Comparison of ENCODE assay signal across 24 cellular contexts in genomic region chr11:65131417-65131776, GRCh38. TPM values are rescaled to one million over a fixed set of nuclear protein-coding genes. Genes with fewer than 3 reads are reported as not detected.
DNase-seq lines count a peak whose midpoint lies in the region; ATAC-seq and TF ChIP-seq lines count a peak whose summit lies in the region.
"Had no signal": no experiment of that assay in that cellular context is flagged by ENCODE, and none has a peak within 500 bp of the region (broad histone marks: within the 10 kb centered on the region; RNA-seq: fewer than 3 reads in every experiment).

No MANE protein-coding gene starts in this region.

- H3K4me1 Mint-ChIP-seq in activated CD4-positive, alpha-beta T cell treated with anti-CD3 and anti-CD28 coated beads, Interleukin-2, amount 10 ng/mL, durations not matched to agents 24 days and 14 days: peaks cover 29% of the 10 kb centered on the region
- H3K4me1 Mint-ChIP-seq in activated CD4-positive, alpha-beta T cell treated with anti-CD3 and anti-CD28 coated beads for 36 hours: peaks cover 24% of the 10 kb centered on the region
- H3K4me1 Mint-ChIP-seq in activated B cell treated with CpG ODN at 0.5 μM for 24 hours (peaks cover 61% of the 10 kb centered on the region), neural crest cell (peaks cover 29% of the 10 kb centered on the region)

- H3K4me3 ChIP-seq in GM06990 (replicated peaks; ENCODE audit: low read depth, low read length): peak overlapping the region; percentile 97
- H3K4me3 ChIP-seq: K562, transverse colon had no signal

- DNase-seq in activated CD4-positive, alpha-beta T cell treated with anti-CD3 and anti-CD28 coated beads, Interleukin-2, amount 10 ng/mL, durations not matched to agents 24 days and 14 days: peak; percentile 55
- no peak for DNase-seq in activated CD4-positive, alpha-beta T cell treated with anti-CD3 and anti-CD28 coated beads for 36 hours
- no peak for DNase-seq in GM06990 (ENCODE audit: extremely low read depth, insufficient read length)
- DNase-seq in activated B cell treated with CpG ODN at 0.5 μM for 24 hours: no peak
- DNase-seq in neural crest cell (ENCODE audit: low read depth, low spot score): no peak
- no peak for DNase-seq in HPDE6-E6E7 (ENCODE audit: extremely low spot score)
- DNase-seq in erythroblast (lab: John Stamatoyannopoulos, UW): no peak
- DNase-seq in DMS79 (lab: John Stamatoyannopoulos, UW): no peak
- DNase-seq: 8988T; activated CD4-positive, alpha-beta T cell treated with anti-CD3 and anti-CD28 coated beads, Interleukin-2, amount 50 U/mL, for 48 hours; BE2C; DMS 273 treated with DMSO at 0.1 percent for 48 hours; GF-D8; HFFc6; hypothalamus; islet precursor cell; lower lobe of right lung; NCI-H524; Right ventricle myocardium superior; stimulated activated CD4-positive, alpha-beta T cell treated with anti-CD3 and anti-CD28 coated beads, Interleukin-2, amount 100 ng/mL, for 24 hours; stimulated activated naive CD8-positive, alpha-beta T cell treated with anti-CD3 and anti-CD28 coated beads, Interleukin-15, amount 100 ng/mL, for 72 hours; transverse colon had no signal

- ATAC-seq in activated CD4-positive, alpha-beta T cell treated with anti-CD3 and anti-CD28 coated beads for 36 hours: no peak
- ATAC-seq in activated B cell treated with CpG ODN at 0.5 μM for 24 hours (ENCODE audit: low read depth): no peak
- ATAC-seq: K562; lower lobe of right lung; stimulated activated naive CD8-positive, alpha-beta T cell treated with anti-CD3 and anti-CD28 coated beads, Interleukin-15, amount 100 ng/mL, for 72 hours had no signal

- TF ChIP-seq CTCF in GM06990 (IDR thresholded peaks at IDR 0.05; ENCODE audit: insufficient read depth, low read length, poor library complexity, severe bottlenecking): no peak
- TF ChIP-seq CTCF in activated B cell treated with CpG ODN at 0.5 μM for 24 hours (IDR thresholded peaks at IDR 0.05): no peak
- no peak for TF ChIP-seq CTCF in neural crest cell (conservative IDR thresholded peaks at IDR 0.05)

- intact Hi-C loops in activated CD4-positive, alpha-beta T cell treated with anti-CD3 and anti-CD28 coated beads, Interleukin-2, amount 10 ng/mL, durations not matched to agents 24 days and 14 days (cut with micrococcal nuclease): no loop called here
- intact Hi-C loops in activated CD4-positive, alpha-beta T cell treated with anti-CD3 and anti-CD28 coated beads for 36 hours (cut with DNase I, micrococcal nuclease): no loop called here
- intact Hi-C loops in activated B cell treated with CpG ODN at 0.5 μM for 24 hours (cut with micrococcal nuclease): loop anchor here (5.0 kb wide), 3 partner anchors 201 to 441 kb away; partner anchors contain the start of genes DPF2, FAM89B, SF1 and ZNRD2

- peaks cover 51% of the 10 kb centered on the region for H3K36me3 ChIP-seq in GM06990 (ENCODE audit: control insufficient read depth, insufficient read depth, low read length)

- H3K4me3 Mint-ChIP-seq in activated CD4-positive, alpha-beta T cell treated with anti-CD3 and anti-CD28 coated beads, Interleukin-2, amount 10 ng/mL, durations not matched to agents 24 days and 14 days: no peak overlapping the region
- no peak overlapping the region for H3K4me3 Mint-ChIP-seq in activated CD4-positive, alpha-beta T cell treated with anti-CD3 and anti-CD28 coated beads for 36 hours
- peak overlapping the region; percentile 99 for H3K4me3 Mint-ChIP-seq in activated B cell treated with CpG ODN at 0.5 μM for 24 hours
- H3K4me3 Mint-ChIP-seq in neural crest cell: peak overlapping the region; percentile 100
- H3K4me3 Mint-ChIP-seq: dendritic cell treated with granulocyte-macrophage colony-stimulating factor and Interleukin-4, amounts not matched to agents 40 ng/mL and 50 ng/mL, for 4 days; HFFc6 had no signal

- H3K27ac Mint-ChIP-seq in activated CD4-positive, alpha-beta T cell treated with anti-CD3 and anti-CD28 coated beads, Interleukin-2, amount 10 ng/mL, durations not matched to agents 24 days and 14 days: no peak overlapping the region
- no peak overlapping the region for H3K27ac Mint-ChIP-seq in activated CD4-positive, alpha-beta T cell treated with anti-CD3 and anti-CD28 coated beads for 36 hours
- H3K27ac Mint-ChIP-seq in activated B cell treated with CpG ODN at 0.5 μM for 24 hours (peak overlapping the region; percentile 99), neural crest cell (ENCODE audit: unreplicated experiment) (no peak overlapping the region)
- H3K27ac Mint-ChIP-seq: dendritic cell treated with granulocyte-macrophage colony-stimulating factor and Interleukin-4, amounts not matched to agents 40 ng/mL and 50 ng/mL, for 4 days; HFFc6 had no signal

- TF ChIP-seq POLR2A in erythroblast (IDR thresholded peaks at IDR 0.05; ENCODE audit: low read length): no peak

- POLR2A ChIA-PET in activated CD4-positive, alpha-beta T cell treated with anti-CD3 and anti-CD28 coated beads for 36 hours (lab: Charles Lee): interaction anchor here (1.3 kb wide), 1 partner anchor 9 kb away, joined by 5 read pairs; the partner anchor contains the start of genes FAU and MRPL49
- POLR2A ChIA-PET in activated B cell treated with CpG ODN at 0.5 μM for 24 hours (lab: Charles Lee): interaction anchor here (1.0 to 13.5 kb wide), 12 partner anchors 14 to 439 kb away, joined by 3 to 546 read pairs (median 6); partner anchors contain the start of genes CAPN1, FAU, MAP4K2 and MRPL49

- H3K27me3 Mint-ChIP-seq in activated CD4-positive, alpha-beta T cell treated with anti-CD3 and anti-CD28 coated beads, Interleukin-2, amount 10 ng/mL, durations not matched to agents 24 days and 14 days: no peaks in the 10 kb centered on the region
- no peaks in the 10 kb centered on the region for H3K27me3 Mint-ChIP-seq in activated CD4-positive, alpha-beta T cell treated with anti-CD3 and anti-CD28 coated beads for 36 hours
- H3K27me3 Mint-ChIP-seq in activated B cell treated with CpG ODN at 0.5 μM for 24 hours: no peaks in the 10 kb centered on the region
- H3K27me3 Mint-ChIP-seq in neural crest cell (ENCODE audit: low read depth): peaks cover 7% of the 10 kb centered on the region
- H3K27me3 Mint-ChIP-seq: dendritic cell treated with granulocyte-macrophage colony-stimulating factor and Interleukin-4, amounts not matched to agents 40 ng/mL and 50 ng/mL, for 4 days; stimulated activated naive CD8-positive, alpha-beta T cell treated with anti-CD3 and anti-CD28 coated beads, Interleukin-15, amount 100 ng/mL, for 72 hours had no signal

- no peaks in the 10 kb centered on the region for H3K9me3 Mint-ChIP-seq in activated CD4-positive, alpha-beta T cell treated with anti-CD3 and anti-CD28 coated beads, Interleukin-2, amount 10 ng/mL, durations not matched to agents 24 days and 14 days
- H3K9me3 Mint-ChIP-seq in activated CD4-positive, alpha-beta T cell treated with anti-CD3 and anti-CD28 coated beads for 36 hours (ENCODE audit: low read depth): no peaks in the 10 kb centered on the region
- H3K9me3 Mint-ChIP-seq in activated B cell treated with CpG ODN at 0.5 μM for 24 hours (no peaks in the 10 kb centered on the region), neural crest cell (no peaks in the 10 kb centered on the region)
- H3K9me3 Mint-ChIP-seq: dendritic cell treated with granulocyte-macrophage colony-stimulating factor and Interleukin-4, amounts not matched to agents 40 ng/mL and 50 ng/mL, for 4 days; HFFc6; stimulated activated naive CD8-positive, alpha-beta T cell treated with anti-CD3 and anti-CD28 coated beads, Interleukin-15, amount 100 ng/mL, for 72 hours had no signal

- peaks cover 37% of the 10 kb centered on the region for H3K36me3 Mint-ChIP-seq in activated CD4-positive, alpha-beta T cell treated with anti-CD3 and anti-CD28 coated beads, Interleukin-2, amount 10 ng/mL, durations not matched to agents 24 days and 14 days (ENCODE audit: low read depth)
- peaks cover 18% of the 10 kb centered on the region for H3K36me3 Mint-ChIP-seq in activated CD4-positive, alpha-beta T cell treated with anti-CD3 and anti-CD28 coated beads for 36 hours (ENCODE audit: low read depth)
- H3K36me3 Mint-ChIP-seq in activated B cell treated with CpG ODN at 0.5 μM for 24 hours (ENCODE audit: low read depth): peaks cover 84% of the 10 kb centered on the region
- peaks cover 2% of the 10 kb centered on the region for H3K36me3 Mint-ChIP-seq in neural crest cell (ENCODE audit: low read depth)

- H3K27me3 ChIP-seq in GM06990 (replicated peaks; ENCODE audit: control insufficient read depth, insufficient read depth, low read length): no peaks in the 10 kb centered on the region
- H3K27me3 ChIP-seq: BE2C, transverse colon had no signal

- CTCF ChIA-PET in activated CD4-positive, alpha-beta T cell treated with anti-CD3 and anti-CD28 coated beads for 36 hours (lab: Charles Lee): interaction anchor here (1.0 kb wide), 1 partner anchor 9 kb away, joined by 3 read pairs; the partner anchor contains the start of genes FAU and MRPL49
- CTCF ChIA-PET in activated B cell treated with CpG ODN at 0.5 μM for 24 hours (lab: Charles Lee): interaction anchor here (1.0 to 8.6 kb wide), 7 partner anchors 10 to 131 kb away, joined by 3 to 54 read pairs (median 13); partner anchors contain the start of genes CAPN1, FAU, MRPL49 and POLA2

RNA-seq across cellular contexts. Expression of gene SYVN1, which starts 2.9 kb away (rescaled TPM):
- 36.9 and 39.0 TPM in 2 replicates for total RNA-seq in activated CD4-positive, alpha-beta T cell treated with anti-CD3 and anti-CD28 coated beads, Interleukin-2, amount 10 ng/mL, durations not matched to agents 24 days and 14 days
- 10 to 100 TPM; 24.3 to 31.1 TPM for total RNA-seq in activated CD4-positive, alpha-beta T cell treated with anti-CD3 and anti-CD28 coated beads for 36 hours
- total RNA-seq in activated B cell treated with CpG ODN at 0.5 μM for 24 hours: 232 and 238 TPM in 2 replicates
- 35.1 and 36.7 TPM in 2 replicates for total RNA-seq in neural crest cell

RNA-seq across cellular contexts. Expression of gene MRPL49, which starts 9.3 kb away (rescaled TPM):
- total RNA-seq in activated CD4-positive, alpha-beta T cell treated with anti-CD3 and anti-CD28 coated beads, Interleukin-2, amount 10 ng/mL, durations not matched to agents 24 days and 14 days: 78.1 and 81.4 TPM in 2 replicates
- total RNA-seq in activated CD4-positive, alpha-beta T cell treated with anti-CD3 and anti-CD28 coated beads for 36 hours: 10 to 100 TPM; 58.5 to 62.5 TPM
- 60.0 and 62.4 TPM in 2 replicates for total RNA-seq in activated B cell treated with CpG ODN at 0.5 μM for 24 hours
- 50.3 and 59.3 TPM in 2 replicates for total RNA-seq in neural crest cell

RNA-seq across cellular contexts. Expression of gene FAU, which starts 9.5 kb away (rescaled TPM):
- 1,048 and 1,049 TPM in 2 replicates for total RNA-seq in activated CD4-positive, alpha-beta T cell treated with anti-CD3 and anti-CD28 coated beads, Interleukin-2, amount 10 ng/mL, durations not matched to agents 24 days and 14 days
- 1,000 to 10,000 TPM; 1,125 to 1,182 TPM for total RNA-seq in activated CD4-positive, alpha-beta T cell treated with anti-CD3 and anti-CD28 coated beads for 36 hours
- total RNA-seq in activated B cell treated with CpG ODN at 0.5 μM for 24 hours: 1,416 and 1,501 TPM in 2 replicates
- total RNA-seq in neural crest cell: 697 and 738 TPM in 2 replicates

RNA-seq across cellular contexts. Expression of gene ZNHIT2, which starts 13.9 kb away (rescaled TPM):
- total RNA-seq in activated CD4-positive, alpha-beta T cell treated with anti-CD3 and anti-CD28 coated beads, Interleukin-2, amount 10 ng/mL, durations not matched to agents 24 days and 14 days: 17.1 and 18.1 TPM in 2 replicates
- 1 to 10 TPM; 7.1 to 9.7 TPM for total RNA-seq in activated CD4-positive, alpha-beta T cell treated with anti-CD3 and anti-CD28 coated beads for 36 hours
- total RNA-seq in activated B cell treated with CpG ODN at 0.5 μM for 24 hours (11.3 and 13.4 TPM in 2 replicates), neural crest cell (8.0 and 8.3 TPM in 2 replicates)

RNA-seq across cellular contexts. Expression of gene TM7SF2, which starts 19.7 kb away (rescaled TPM):
- total RNA-seq in activated CD4-positive, alpha-beta T cell treated with anti-CD3 and anti-CD28 coated beads, Interleukin-2, amount 10 ng/mL, durations not matched to agents 24 days and 14 days: 28.2 and 28.9 TPM in 2 replicates
- 10 to 100 TPM; 17.4 to 18.1 TPM for total RNA-seq in activated CD4-positive, alpha-beta T cell treated with anti-CD3 and anti-CD28 coated beads for 36 hours
- total RNA-seq in activated B cell treated with CpG ODN at 0.5 μM for 24 hours (24.6 and 25.4 TPM in 2 replicates), neural crest cell (102 and 104 TPM in 2 replicates)

Comparison
In these comparisons a context has a peak if more than half of its experiments do, and no peak if none do; other contexts are left out.
1. H3K4me3 Mint-ChIP-seq: peak in activated B cell treated with CpG ODN at 0.5 μM for 24 hours (single experiment) and neural crest cell (single experiment); none in activated CD4-positive, alpha-beta T cell treated with anti-CD3 and anti-CD28 coated beads, Interleukin-2, amount 10 ng/mL, durations not matched to agents 24 days and 14 days (single experiment) and activated CD4-positive, alpha-beta T cell treated with anti-CD3 and anti-CD28 coated beads for 36 hours (single experiment).